ENCODE assay signal across 1 cellular context in the genomic region with DNA sequence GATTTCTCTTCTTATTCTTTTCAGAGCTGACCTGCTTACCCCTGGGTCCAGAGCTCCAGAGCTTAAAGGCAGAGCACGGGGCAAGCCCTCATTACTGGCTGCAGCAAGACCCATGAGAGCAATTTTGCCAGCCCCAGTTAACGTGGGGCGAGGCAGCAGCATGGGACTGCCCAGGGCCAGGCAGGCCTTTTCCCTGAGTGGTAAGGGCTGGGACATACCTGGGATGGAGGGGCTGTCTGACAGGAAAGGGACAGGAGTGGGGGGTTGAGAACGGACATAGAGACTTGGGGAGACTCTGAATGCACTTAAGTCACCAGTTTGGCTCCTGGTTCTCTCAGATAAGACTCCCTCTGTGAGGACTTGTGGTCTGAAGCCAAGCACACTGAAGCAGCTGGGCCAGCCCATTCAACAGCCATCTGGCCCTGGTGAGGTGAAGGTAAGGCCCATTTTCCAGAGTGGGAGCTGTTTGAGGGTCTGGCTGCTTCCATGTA.
TF ChIP-seq lines count a peak whose summit lies in the region.

No MANE protein-coding gene starts in this region.

TF ChIP-seq in GM23338, 12 proteins besides CTCF, POLR2A, EP300 and RAD21 (continued from another document):
- TF ChIP-seq, protein P1, sequence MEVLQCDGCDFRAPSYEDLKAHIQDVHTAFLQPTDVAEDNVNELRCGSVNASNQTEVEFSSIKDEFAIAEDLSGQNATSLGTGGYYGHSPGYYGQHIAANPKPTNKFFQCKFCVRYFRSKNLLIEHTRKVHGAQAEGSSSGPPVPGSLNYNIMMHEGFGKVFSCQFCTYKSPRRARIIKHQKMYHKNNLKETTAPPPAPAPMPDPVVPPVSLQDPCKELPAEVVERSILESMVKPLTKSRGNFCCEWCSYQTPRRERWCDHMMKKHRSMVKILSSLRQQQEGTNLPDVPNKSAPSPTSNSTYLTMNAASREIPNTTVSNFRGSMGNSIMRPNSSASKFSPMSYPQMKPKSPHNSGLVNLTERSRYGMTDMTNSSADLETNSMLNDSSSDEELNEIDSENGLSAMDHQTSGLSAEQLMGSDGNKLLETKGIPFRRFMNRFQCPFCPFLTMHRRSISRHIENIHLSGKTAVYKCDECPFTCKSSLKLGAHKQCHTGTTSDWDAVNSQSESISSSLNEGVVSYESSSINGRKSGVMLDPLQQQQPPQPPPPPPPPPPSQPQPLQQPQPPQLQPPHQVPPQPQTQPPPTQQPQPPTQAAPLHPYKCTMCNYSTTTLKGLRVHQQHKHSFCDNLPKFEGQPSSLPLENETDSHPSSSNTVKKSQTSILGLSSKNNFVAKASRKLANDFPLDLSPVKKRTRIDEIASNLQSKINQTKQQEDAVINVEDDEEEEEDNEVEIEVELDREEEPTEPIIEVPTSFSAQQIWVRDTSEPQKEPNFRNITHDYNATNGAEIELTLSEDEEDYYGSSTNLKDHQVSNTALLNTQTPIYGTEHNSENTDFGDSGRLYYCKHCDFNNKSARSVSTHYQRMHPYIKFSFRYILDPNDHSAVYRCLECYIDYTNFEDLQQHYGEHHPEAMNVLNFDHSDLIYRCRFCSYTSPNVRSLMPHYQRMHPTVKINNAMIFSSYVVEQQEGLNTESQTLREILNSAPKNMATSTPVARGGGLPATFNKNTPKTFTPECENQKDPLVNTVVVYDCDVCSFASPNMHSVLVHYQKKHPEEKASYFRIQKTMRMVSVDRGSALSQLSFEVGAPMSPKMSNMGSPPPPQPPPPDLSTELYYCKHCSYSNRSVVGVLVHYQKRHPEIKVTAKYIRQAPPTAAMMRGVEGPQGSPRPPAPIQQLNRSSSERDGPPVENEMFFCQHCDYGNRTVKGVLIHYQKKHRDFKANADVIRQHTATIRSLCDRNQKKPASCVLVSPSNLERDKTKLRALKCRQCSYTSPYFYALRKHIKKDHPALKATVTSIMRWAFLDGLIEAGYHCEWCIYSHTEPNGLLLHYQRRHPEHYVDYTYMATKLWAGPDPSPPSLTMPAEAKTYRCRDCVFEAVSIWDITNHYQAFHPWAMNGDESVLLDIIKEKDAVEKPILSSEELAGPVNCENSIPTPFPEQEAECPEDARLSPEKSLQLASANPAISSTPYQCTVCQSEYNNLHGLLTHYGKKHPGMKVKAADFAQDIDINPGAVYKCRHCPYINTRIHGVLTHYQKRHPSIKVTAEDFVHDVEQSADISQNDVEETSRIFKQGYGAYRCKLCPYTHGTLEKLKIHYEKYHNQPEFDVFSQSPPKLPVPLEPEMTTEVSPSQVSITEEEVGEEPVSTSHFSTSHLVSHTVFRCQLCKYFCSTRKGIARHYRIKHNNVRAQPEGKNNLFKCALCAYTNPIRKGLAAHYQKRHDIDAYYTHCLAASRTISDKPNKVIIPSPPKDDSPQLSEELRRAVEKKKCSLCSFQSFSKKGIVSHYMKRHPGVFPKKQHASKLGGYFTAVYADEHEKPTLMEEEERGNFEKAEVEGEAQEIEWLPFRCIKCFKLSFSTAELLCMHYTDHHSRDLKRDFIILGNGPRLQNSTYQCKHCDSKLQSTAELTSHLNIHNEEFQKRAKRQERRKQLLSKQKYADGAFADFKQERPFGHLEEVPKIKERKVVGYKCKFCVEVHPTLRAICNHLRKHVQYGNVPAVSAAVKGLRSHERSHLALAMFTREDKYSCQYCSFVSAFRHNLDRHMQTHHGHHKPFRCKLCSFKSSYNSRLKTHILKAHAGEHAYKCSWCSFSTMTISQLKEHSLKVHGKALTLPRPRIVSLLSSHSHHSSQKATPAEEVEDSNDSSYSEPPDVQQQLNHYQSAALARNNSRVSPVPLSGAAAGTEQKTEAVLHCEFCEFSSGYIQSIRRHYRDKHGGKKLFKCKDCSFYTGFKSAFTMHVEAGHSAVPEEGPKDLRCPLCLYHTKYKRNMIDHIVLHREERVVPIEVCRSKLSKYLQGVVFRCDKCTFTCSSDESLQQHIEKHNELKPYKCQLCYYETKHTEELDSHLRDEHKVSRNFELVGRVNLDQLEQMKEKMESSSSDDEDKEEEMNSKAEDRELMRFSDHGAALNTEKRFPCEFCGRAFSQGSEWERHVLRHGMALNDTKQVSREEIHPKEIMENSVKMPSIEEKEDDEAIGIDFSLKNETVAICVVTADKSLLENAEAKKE (CRISPR knock-in tag; IDR thresholded peaks at IDR 0.05): no peak
- no peak for TF ChIP-seq ZNF114 (CRISPR knock-in tag; IDR thresholded peaks at IDR 0.05)
- no peak for TF ChIP-seq EZH2phosphoT487 (IDR thresholded peaks at IDR 0.05; ENCODE audit: unreplicated experiment)
- TF ChIP-seq ZNF331 (CRISPR knock-in tag; IDR thresholded peaks at IDR 0.05; ENCODE audit: low read depth): no peak
- TF ChIP-seq, protein P2, sequence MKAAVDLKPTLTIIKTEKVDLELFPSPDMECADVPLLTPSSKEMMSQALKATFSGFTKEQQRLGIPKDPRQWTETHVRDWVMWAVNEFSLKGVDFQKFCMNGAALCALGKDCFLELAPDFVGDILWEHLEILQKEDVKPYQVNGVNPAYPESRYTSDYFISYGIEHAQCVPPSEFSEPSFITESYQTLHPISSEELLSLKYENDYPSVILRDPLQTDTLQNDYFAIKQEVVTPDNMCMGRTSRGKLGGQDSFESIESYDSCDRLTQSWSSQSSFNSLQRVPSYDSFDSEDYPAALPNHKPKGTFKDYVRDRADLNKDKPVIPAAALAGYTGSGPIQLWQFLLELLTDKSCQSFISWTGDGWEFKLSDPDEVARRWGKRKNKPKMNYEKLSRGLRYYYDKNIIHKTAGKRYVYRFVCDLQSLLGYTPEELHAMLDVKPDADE (IDR thresholded peaks at IDR 0.05): no peak
- TF ChIP-seq STAT1 (IDR thresholded peaks at IDR 0.05; ENCODE audit: unreplicated experiment): no peak
- no peak for TF ChIP-seq EZH2 (IDR thresholded peaks at IDR 0.05; ENCODE audit: low read depth, unreplicated experiment)
- no peak for TF ChIP-seq POLR2AphosphoS5 (IDR thresholded peaks at IDR 0.05; ENCODE audit: low read depth)
- no peak for TF ChIP-seq JUNB (IDR thresholded peaks at IDR 0.05; ENCODE audit: unreplicated experiment)
- TF ChIP-seq NANOG (IDR thresholded peaks at IDR 0.05; ENCODE audit: borderline replicate concordance): no peak
- no peak for TF ChIP-seq CREB1 (CRISPR knock-in tag; IDR thresholded peaks at IDR 0.05; ENCODE audit: low read depth)
